In the genomic region with DNA sequence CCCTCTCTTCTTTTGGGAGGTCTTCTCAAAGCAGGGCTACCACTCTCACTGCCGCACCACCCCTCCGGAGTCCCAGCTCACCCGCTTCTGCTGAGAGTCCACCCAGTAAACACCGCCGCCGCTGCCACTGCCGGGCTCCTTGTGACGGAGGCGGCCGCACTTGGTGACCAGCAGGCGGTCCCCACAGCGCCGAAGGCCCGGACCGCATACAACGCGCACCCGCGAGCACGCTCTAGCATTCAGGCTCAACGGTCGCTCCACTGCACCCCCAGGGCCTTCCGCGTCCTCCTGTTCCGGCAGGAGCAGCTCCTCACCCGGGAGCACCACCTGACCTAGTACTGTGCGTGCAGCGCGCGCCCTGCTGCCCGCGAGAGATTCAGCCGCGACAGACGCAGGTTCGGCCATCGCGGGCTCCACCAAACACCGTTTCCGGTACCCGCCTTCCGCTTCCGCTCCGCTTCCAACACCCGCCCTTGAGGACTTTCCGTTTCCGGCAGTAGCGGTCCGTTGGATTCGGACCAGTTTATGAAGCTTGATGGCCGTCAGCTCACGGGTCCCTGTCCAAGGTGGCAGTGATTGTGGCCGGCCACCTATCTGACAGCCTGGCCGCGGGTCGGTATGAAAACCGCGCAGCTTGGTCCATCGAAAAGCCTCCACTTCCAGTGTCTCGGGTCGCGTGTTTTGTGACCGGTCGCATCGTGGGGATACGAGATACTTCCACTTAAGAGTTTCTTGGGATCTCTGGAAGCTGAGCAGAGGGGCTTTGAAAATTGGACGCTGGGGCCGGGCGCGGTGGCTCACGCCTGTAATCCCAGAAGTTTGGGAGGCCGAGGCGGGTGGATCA, we compare ENCODE assay signal across 1 cellular context.
TF ChIP-seq lines count a peak whose summit lies in the region.

Gene EXOSC3, minus strand, starts transcription at position 425 of the 844 bp plus-strand sequence. Its CDS starts 20 bp downstream, at position 405.

TF ChIP-seq in K562, 482 proteins besides CTCF, POLR2A, EP300 and RAD21 (continued from another document):
- TF ChIP-seq SFPQ (IDR thresholded peaks at IDR 0.05; ENCODE audit: low read depth, low read length) = no peak
